Comparison of ENCODE assay signal across 17 cellular contexts in genomic region chr5:40791715-40792139, GRCh38. TPM values are rescaled to one million over a fixed set of nuclear protein-coding genes. Genes with fewer than 3 reads are reported as not detected.
DNase-seq lines count a peak whose midpoint lies in the region; ATAC-seq, FAIRE-seq and TF ChIP-seq lines count a peak whose summit lies in the region.
"Had no signal": no experiment of that assay in that cellular context is flagged by ENCODE, and none has a peak within 500 bp of the region (broad histone marks: within the 10 kb centered on the region; RNA-seq: fewer than 3 reads in every experiment).

No MANE protein-coding gene starts in this region.

- peaks cover 17% of the 10 kb centered on the region for H3K4me1 ChIP-seq in endocrine pancreas (ENCODE audit: control insufficient read depth, insufficient read depth, low read length)
- H3K4me1 ChIP-seq in gastrocnemius medialis: peaks cover 34 to 37% of the 10 kb centered on the region in 2 donors
- H3K4me1 ChIP-seq in SK-N-SH (ENCODE audit: control insufficient read depth in 1 of 2, insufficient read depth in 2 of 2, low read depth in 1 of 2, low read length in 1 of 2): peaks cover 0 to 17% of the 10 kb centered on the region in 2 experiments; a peak in 2 of 4 replicates

- H3K79me2 ChIP-seq in SK-N-SH (ENCODE audit: insufficient read depth): peaks cover 100% of the 10 kb centered on the region

- ATAC-seq in gastrocnemius medialis: peak in 1 of 2 donors; percentile 68
- ATAC-seq: SK-N-SH treated with all-trans-retinoic acid at 6 μM for 48 hours had no signal

- in situ Hi-C loops in gastrocnemius medialis (cut with MboI; ENCODE audit: low sequenced_read_pairs in 4 of 4): no loop called here

- TF ChIP-seq CTCF in LNCaP clone FGC (IDR thresholded peaks at IDR 0.05; ENCODE audit: control insufficient read depth, extremely low read depth, insufficient read depth) (no peak), gastrocnemius medialis (IDR thresholded peaks at IDR 0.05 in 4 of 5, conservative IDR thresholded peaks at IDR 0.05 in 1 of 5) (no peak), SK-N-SH (IDR thresholded peaks at IDR 0.05) (no peak)

- WGBS in SK-N-SH (ENCODE audit: low lambda C conversion rate): 73% methylated on average over 3 of the region's 3 CpGs

- no peaks in the 10 kb centered on the region for H3F3A ChIP-seq in SK-N-SH (replicated peaks; ENCODE audit: insufficient read depth)

- TF ChIP-seq POLR2A in gastrocnemius medialis (IDR thresholded peaks at IDR 0.05) (no peak), GM12892 (IDR thresholded peaks at IDR 0.05; ENCODE audit: low read depth, low read length) (no peak)

- H3K27me3 ChIP-seq in endocrine pancreas (ENCODE audit: control insufficient read depth, insufficient read depth, low read length) (no peaks in the 10 kb centered on the region), gastrocnemius medialis (no peaks in the 10 kb centered on the region), SK-N-SH (ENCODE audit: insufficient read depth) (no peaks in the 10 kb centered on the region)
- H3K27me3 ChIP-seq: BLaER1 treated with 17β-estradiol and CSF1 and Interleukin-3, amounts not matched to agents 10 nM and 100 nM had no signal

- peaks cover 93% of the 10 kb centered on the region for H4K20me1 ChIP-seq in SK-N-SH (ENCODE audit: insufficient read depth)

- H3K9me3 ChIP-seq in endocrine pancreas (ENCODE audit: control insufficient read depth, low read length): peaks cover 1% of the 10 kb centered on the region
- H3K9me3 ChIP-seq in gastrocnemius medialis: no peaks in the 10 kb centered on the region
- H3K9me3 ChIP-seq in SK-N-SH: no peaks in the 10 kb centered on the region
- H3K9me3 ChIP-seq: thoracic aorta had no signal

- no peak overlapping the region for H2AFZ ChIP-seq in SK-N-SH (ENCODE audit: low read depth)

- H3K4me3 ChIP-seq in LNCaP clone FGC (ENCODE audit: low read depth, low read length) (peak overlapping the region; percentile 25; the same call in 1 of the 2 replicates), endocrine pancreas (ENCODE audit: control insufficient read depth, insufficient read depth, low read length) (peak overlapping the region; percentile 28), gastrocnemius medialis (peak overlapping the region in 1 of 4 donors; percentile 0), SK-N-SH (ENCODE audit: low read depth in 2 of 2, low read length in 1 of 2) (no peak overlapping the region)
- H3K4me3 ChIP-seq: BLaER1 treated with 17β-estradiol and CSF1 and Interleukin-3, amounts not matched to agents 10 nM and 100 nM; lung; thoracic aorta had no signal

- POLR2A ChIA-PET in SK-N-SH (lab: Yijun Ruan, JAX): no interaction called here

- H3K27ac ChIP-seq in gastrocnemius medialis: peak overlapping the region; percentile 4 to 64 (median 42)
- H3K27ac ChIP-seq in SK-N-SH (ENCODE audit: low read depth in 2 of 2, low read length in 1 of 2): no peak overlapping the region
- H3K27ac ChIP-seq: BLaER1 treated with 17β-estradiol and CSF1 and Interleukin-3, amounts not matched to agents 10 nM and 100 nM; thoracic aorta had no signal

- no peak for TF ChIP-seq EP300 in SK-N-SH (IDR thresholded peaks at IDR 0.05; ENCODE audit: borderline replicate concordance in 1 of 2, low read depth in 1 of 2, low read length in 1 of 2)

- no peaks in the 10 kb centered on the region for H3K9me2 ChIP-seq in SK-N-SH

- intact Hi-C loops in gastrocnemius medialis (cut with DNase I; ENCODE audit: low total_unique reads): no loop called here

- H3K9ac ChIP-seq in endocrine pancreas (ENCODE audit: control insufficient read depth, insufficient read depth, low read length) (no peak overlapping the region), SK-N-SH (no peak overlapping the region)
- H3K9ac ChIP-seq: BLaER1 treated with 17β-estradiol and CSF1 and Interleukin-3, amounts not matched to agents 10 nM and 100 nM had no signal

- peak; percentile 91 for DNase-seq in LNCaP clone FGC (ENCODE audit: low read depth)
- no peak for DNase-seq in gastrocnemius medialis
- DNase-seq in GM12892 (ENCODE audit: insufficient read length): no peak
- DNase-seq in NCI-H510A (lab: John Stamatoyannopoulos, UW): no peak
- no peak for DNase-seq in SK-N-SH
- DNase-seq: activated CD4-positive, alpha-beta memory T cell treated with anti-CD3 and anti-CD28 coated beads, Interleukin-2, amount 10 ng/mL, durations not matched to agents 7 days and 5 days; activated gamma-delta T cell; DMS53; NCI-H1105 treated with DMSO at 0.1 percent for 48 hours; nephron progenitor cell; stimulated activated CD4-positive, alpha-beta T cell treated with anti-CD3 and anti-CD28 coated beads, Interleukin-2, amount 100 ng/mL, for 24 hours had no signal

- no peak overlapping the region for H3K4me2 ChIP-seq in SK-N-SH
- H3K4me2 ChIP-seq: BLaER1 treated with 17β-estradiol and CSF1 and Interleukin-3, amounts not matched to agents 10 nM and 100 nM had no signal

- H3K36me3 ChIP-seq in endocrine pancreas (ENCODE audit: control insufficient read depth, insufficient read depth, low read length) (no peaks in the 10 kb centered on the region), gastrocnemius medialis (no peaks in the 10 kb centered on the region), SK-N-SH (replicated peaks in 1 of 2; ENCODE audit: control insufficient read depth in 1 of 2, insufficient read depth in 2 of 2, low read length in 1 of 2) (peaks cover 5 to 15% of the 10 kb centered on the region in 2 experiments)
- H3K36me3 ChIP-seq: thoracic aorta had no signal

- FAIRE-seq in GM12892 (lab: Jason Lieb, UNC): no peak
- FAIRE-seq: H1 had no signal

- CTCF ChIA-PET in SK-N-SH (lab: Yijun Ruan, JAX): interaction anchor here (1.0 kb wide), 1 partner anchor 37 kb away, joined by 3 read pairs; no protein-coding TSS in a partner anchor

- TF ChIP-seq RAD21 in SK-N-SH (IDR thresholded peaks at IDR 0.05; ENCODE audit: low read length): no peak

TF ChIP-seq in SK-N-SH, 30 proteins besides CTCF, POLR2A, EP300 and RAD21 (continues in another document):
- TF ChIP-seq NFIC (IDR thresholded peaks at IDR 0.05; ENCODE audit: borderline replicate concordance) (no peak), RCOR1 (IDR thresholded peaks at IDR 0.05; ENCODE audit: low read length) (no peak), RFX5 (IDR thresholded peaks at IDR 0.05; ENCODE audit: low read length) (no peak), MXI1 (IDR thresholded peaks at IDR 0.05; ENCODE audit: low read depth, low read length) (no peak)
- TF ChIP-seq, protein P1, sequence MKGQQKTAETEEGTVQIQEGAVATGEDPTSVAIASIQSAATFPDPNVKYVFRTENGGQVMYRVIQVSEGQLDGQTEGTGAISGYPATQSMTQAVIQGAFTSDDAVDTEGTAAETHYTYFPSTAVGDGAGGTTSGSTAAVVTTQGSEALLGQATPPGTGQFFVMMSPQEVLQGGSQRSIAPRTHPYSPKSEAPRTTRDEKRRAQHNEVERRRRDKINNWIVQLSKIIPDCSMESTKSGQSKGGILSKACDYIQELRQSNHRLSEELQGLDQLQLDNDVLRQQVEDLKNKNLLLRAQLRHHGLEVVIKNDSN (IDR thresholded peaks at IDR 0.05; ENCODE audit: borderline replicate concordance, low read depth): no peak
- TF ChIP-seq, protein P2, sequence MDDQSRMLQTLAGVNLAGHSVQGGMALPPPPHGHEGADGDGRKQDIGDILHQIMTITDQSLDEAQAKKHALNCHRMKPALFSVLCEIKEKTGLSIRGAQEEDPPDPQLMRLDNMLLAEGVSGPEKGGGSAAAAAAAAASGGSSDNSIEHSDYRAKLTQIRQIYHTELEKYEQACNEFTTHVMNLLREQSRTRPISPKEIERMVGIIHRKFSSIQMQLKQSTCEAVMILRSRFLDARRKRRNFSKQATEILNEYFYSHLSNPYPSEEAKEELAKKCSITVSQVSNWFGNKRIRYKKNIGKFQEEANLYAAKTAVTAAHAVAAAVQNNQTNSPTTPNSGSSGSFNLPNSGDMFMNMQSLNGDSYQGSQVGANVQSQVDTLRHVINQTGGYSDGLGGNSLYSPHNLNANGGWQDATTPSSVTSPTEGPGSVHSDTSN (IDR thresholded peaks at IDR 0.05): no peak
- TF ChIP-seq, protein P3, sequence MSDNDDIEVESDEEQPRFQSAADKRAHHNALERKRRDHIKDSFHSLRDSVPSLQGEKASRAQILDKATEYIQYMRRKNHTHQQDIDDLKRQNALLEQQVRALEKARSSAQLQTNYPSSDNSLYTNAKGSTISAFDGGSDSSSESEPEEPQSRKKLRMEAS (IDR thresholded peaks at IDR 0.05; ENCODE audit: low read depth): no peak

RNA-seq across cellular contexts. Expression of gene PRKAA1, which starts 6.4 kb away (rescaled TPM):
- 10 to 100 TPM; 26.8 to 51.9 (median 36.9) TPM for total RNA-seq in gastrocnemius medialis
- polyA plus RNA-seq in GM12892 (2012; ENCODE audit: missing spikeins): 18.2 TPM
- polyA plus RNA-seq in SK-N-SH (2012; rRNA removed): 23.2 and 34.4 TPM in 2 replicates
- polyA plus RNA-seq in SK-N-SH (2012; cell fraction: cytosol; rRNA removed): 24.4 and 27.7 TPM in 2 replicates
- 63.9 and 115 TPM in 2 replicates for polyA plus RNA-seq in SK-N-SH (2012; cell fraction: nucleus; rRNA removed)

RNA-seq across cellular contexts. Expression of gene TTC33, which starts 36.0 kb away (rescaled TPM):
- total RNA-seq in gastrocnemius medialis: 10 to 100 TPM; 20.2 to 49.0 (median 32.6) TPM
- 13.1 TPM for polyA plus RNA-seq in GM12892 (2012; ENCODE audit: missing spikeins)
- 2.2 and 3.3 TPM in 2 replicates for polyA plus RNA-seq in SK-N-SH (2012; rRNA removed)
- 4.3 and 4.9 TPM in 2 replicates for polyA plus RNA-seq in SK-N-SH (2012; cell fraction: cytosol; rRNA removed)
- 1.9 and 4.5 TPM in 2 replicates for polyA plus RNA-seq in SK-N-SH (2012; cell fraction: nucleus; rRNA removed)

RNA-seq across cellular contexts. Expression of gene RPL37, which starts 43.3 kb away (rescaled TPM):
- total RNA-seq in gastrocnemius medialis: 100 to 1,000 TPM in 2 of 4 donors, 10 to 100 TPM in 2; 42.4 to 155 (median 92.9) TPM
- 6,465 TPM for polyA plus RNA-seq in GM12892 (2012; ENCODE audit: missing spikeins)
- polyA plus RNA-seq in SK-N-SH (2012; rRNA removed): 297 and 465 TPM in 2 replicates
- polyA plus RNA-seq in SK-N-SH (2012; cell fraction: cytosol; rRNA removed): 477 and 1,130 TPM in 2 replicates
- polyA plus RNA-seq in SK-N-SH (2012; cell fraction: nucleus; rRNA removed): 230 and 235 TPM in 2 replicates

RNA-seq across cellular contexts. Expression of gene CARD6, which starts 49.4 kb away (rescaled TPM):
- total RNA-seq in gastrocnemius medialis: 1 to 10 TPM; 3.6 to 4.5 (median 3.8) TPM
- 0.89 TPM for polyA plus RNA-seq in GM12892 (2012; ENCODE audit: missing spikeins)
- 0.03 TPM in 2 replicates for polyA plus RNA-seq in SK-N-SH (2012; rRNA removed)
- 0.04 and 0.05 TPM in 2 replicates for polyA plus RNA-seq in SK-N-SH (2012; cell fraction: cytosol; rRNA removed)
- polyA plus RNA-seq in SK-N-SH (2012; cell fraction: nucleus; rRNA removed): 0.04 TPM in 2 replicates

Comparison
In these comparisons a context has a peak if more than half of its experiments do, and no peak if none do; other contexts are left out.
1. H3K4me3 ChIP-seq: peak in LNCaP clone FGC (single experiment) and endocrine pancreas (single experiment); none in SK-N-SH (0 of 2).
2. H3K27ac ChIP-seq: peak in gastrocnemius medialis (4 of 4); none in SK-N-SH (0 of 2).